ENCODE assay signal across 8 cellular contexts in genomic region chr17:61723914-61724313, GRCh38.
"Had no signal": no experiment of that assay in that cellular context is flagged by ENCODE, and none has a peak within 500 bp of the region (broad histone marks: within the 10 kb centered on the region; RNA-seq: fewer than 3 reads in every experiment).

No MANE protein-coding gene starts in this region.

- H3K4me2 ChIP-seq: GM23338 had no signal

- H3K4me1 ChIP-seq: HAP-1 had no signal

- H3K4me3 ChIP-seq: GM23338, HAP-1 had no signal

- H3K9me3 ChIP-seq: HAP-1 had no signal

- H3K27ac ChIP-seq: HL-60 had no signal

- H3K36me3 ChIP-seq: HAP-1 had no signal

- DNase-seq: H7, HFFc6 had no signal

- ATAC-seq: GM23338, HCT116, HepG2 had no signal

- FAIRE-seq: H1, HepG2 had no signal

- H2AFZ ChIP-seq: GM23338 had no signal
